In genomic region chr1:11655263-11656079, GRCh38 we compare ENCODE assay signal across 1 cellular context.
TF ChIP-seq lines count a peak whose summit lies in the region.

No MANE protein-coding gene starts in this region.

TF ChIP-seq in HepG2, 621 proteins besides CTCF, POLR2A, EP300 and RAD21:
- TF ChIP-seq ZBTB38 (CRISPR knock-in tag; IDR thresholded peaks at IDR 0.05) = peak; percentile 61
- TF ChIP-seq, protein P1, sequence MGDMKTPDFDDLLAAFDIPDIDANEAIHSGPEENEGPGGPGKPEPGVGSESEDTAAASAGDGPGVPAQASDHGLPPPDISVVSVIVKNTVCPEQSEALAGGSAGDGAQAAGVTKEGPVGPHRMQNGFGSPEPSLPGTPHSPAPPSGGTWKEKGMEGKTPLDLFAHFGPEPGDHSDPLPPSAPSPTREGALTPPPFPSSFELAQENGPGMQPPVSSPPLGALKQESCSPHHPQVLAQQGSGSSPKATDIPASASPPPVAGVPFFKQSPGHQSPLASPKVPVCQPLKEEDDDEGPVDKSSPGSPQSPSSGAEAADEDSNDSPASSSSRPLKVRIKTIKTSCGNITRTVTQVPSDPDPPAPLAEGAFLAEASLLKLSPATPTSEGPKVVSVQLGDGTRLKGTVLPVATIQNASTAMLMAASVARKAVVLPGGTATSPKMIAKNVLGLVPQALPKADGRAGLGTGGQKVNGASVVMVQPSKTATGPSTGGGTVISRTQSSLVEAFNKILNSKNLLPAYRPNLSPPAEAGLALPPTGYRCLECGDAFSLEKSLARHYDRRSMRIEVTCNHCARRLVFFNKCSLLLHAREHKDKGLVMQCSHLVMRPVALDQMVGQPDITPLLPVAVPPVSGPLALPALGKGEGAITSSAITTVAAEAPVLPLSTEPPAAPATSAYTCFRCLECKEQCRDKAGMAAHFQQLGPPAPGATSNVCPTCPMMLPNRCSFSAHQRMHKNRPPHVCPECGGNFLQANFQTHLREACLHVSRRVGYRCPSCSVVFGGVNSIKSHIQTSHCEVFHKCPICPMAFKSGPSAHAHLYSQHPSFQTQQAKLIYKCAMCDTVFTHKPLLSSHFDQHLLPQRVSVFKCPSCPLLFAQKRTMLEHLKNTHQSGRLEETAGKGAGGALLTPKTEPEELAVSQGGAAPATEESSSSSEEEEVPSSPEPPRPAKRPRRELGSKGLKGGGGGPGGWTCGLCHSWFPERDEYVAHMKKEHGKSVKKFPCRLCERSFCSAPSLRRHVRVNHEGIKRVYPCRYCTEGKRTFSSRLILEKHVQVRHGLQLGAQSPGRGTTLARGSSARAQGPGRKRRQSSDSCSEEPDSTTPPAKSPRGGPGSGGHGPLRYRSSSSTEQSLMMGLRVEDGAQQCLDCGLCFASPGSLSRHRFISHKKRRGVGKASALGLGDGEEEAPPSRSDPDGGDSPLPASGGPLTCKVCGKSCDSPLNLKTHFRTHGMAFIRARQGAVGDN (CRISPR knock-in tag; IDR thresholded peaks at IDR 0.05) = peak; percentile 40; the same call in 1 of the 2 replicates
- no peak for TF ChIP-seq NAIF1 (CRISPR knock-in tag; IDR thresholded peaks at IDR 0.05; ENCODE audit: borderline replicate concordance)
- TF ChIP-seq SIN3B (IDR thresholded peaks at IDR 0.05; ENCODE audit: low read length) = no peak
- TF ChIP-seq, protein P2, sequence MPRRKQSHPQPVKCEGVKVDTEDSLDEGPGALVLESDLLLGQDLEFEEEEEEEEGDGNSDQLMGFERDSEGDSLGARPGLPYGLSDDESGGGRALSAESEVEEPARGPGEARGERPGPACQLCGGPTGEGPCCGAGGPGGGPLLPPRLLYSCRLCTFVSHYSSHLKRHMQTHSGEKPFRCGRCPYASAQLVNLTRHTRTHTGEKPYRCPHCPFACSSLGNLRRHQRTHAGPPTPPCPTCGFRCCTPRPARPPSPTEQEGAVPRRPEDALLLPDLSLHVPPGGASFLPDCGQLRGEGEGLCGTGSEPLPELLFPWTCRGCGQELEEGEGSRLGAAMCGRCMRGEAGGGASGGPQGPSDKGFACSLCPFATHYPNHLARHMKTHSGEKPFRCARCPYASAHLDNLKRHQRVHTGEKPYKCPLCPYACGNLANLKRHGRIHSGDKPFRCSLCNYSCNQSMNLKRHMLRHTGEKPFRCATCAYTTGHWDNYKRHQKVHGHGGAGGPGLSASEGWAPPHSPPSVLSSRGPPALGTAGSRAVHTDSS (CRISPR knock-in tag; conservative IDR thresholded peaks at IDR 0.05) = no peak
- TF ChIP-seq ZBTB33 (CRISPR knock-in tag; IDR thresholded peaks at IDR 0.05) = peak; percentile 88
- no peak for TF ChIP-seq KLF16 (CRISPR knock-in tag; IDR thresholded peaks at IDR 0.05)
- no peak for TF ChIP-seq JARID2 (CRISPR knock-in tag; IDR thresholded peaks at IDR 0.05; ENCODE audit: insufficient replicate concordance)
- no peak for TF ChIP-seq ZNF143 (CRISPR knock-in tag; IDR thresholded peaks at IDR 0.05)
- TF ChIP-seq HNF1A (IDR thresholded peaks at IDR 0.05; ENCODE audit: low read depth) = no peak
- no peak for TF ChIP-seq HNF1A (CRISPR knock-in tag; IDR thresholded peaks at IDR 0.05; ENCODE audit: borderline replicate concordance)
- TF ChIP-seq ARHGAP35 (CRISPR knock-in tag; IDR thresholded peaks at IDR 0.05; ENCODE audit: borderline replicate concordance) = no peak
- TF ChIP-seq ZIK1 (CRISPR knock-in tag; IDR thresholded peaks at IDR 0.05; ENCODE audit: borderline replicate concordance, low read depth) = no peak
